In genomic region chr22:43953988-43954771, GRCh38 we compare ENCODE assay signal across 8 cellular contexts. TPM values are rescaled to one million over a fixed set of nuclear protein-coding genes. Genes with fewer than 3 reads are reported as not detected.
DNase-seq lines count a peak whose midpoint lies in the region; ATAC-seq and TF ChIP-seq lines count a peak whose summit lies in the region.

No MANE protein-coding gene starts in this region.

- H3K4me1 ChIP-seq in tibial artery = peaks cover 0 to 29% (median 24%) of the 10 kb centered on the region in 4 donors

- H3K4me1 Mint-ChIP-seq in activated T-cell treated with anti-CD3 and anti-CD28 coated beads, Interleukin-2, amount 50 U/mL, for 4 hours (ENCODE audit: low read depth) = peaks cover 33% of the 10 kb centered on the region

- intact Hi-C loops in tibial artery (cut with DNase I; ENCODE audit: low total_unique reads) = no loop called here

- H3K36me3 Mint-ChIP-seq in activated T-cell treated with anti-CD3 and anti-CD28 coated beads, Interleukin-2, amount 50 U/mL, for 4 hours (ENCODE audit: insufficient read depth) = peaks cover 6% of the 10 kb centered on the region

- no peak for ATAC-seq in activated T-cell treated with anti-CD3 and anti-CD28 coated beads, Interleukin-2, amount 50 U/mL, for 4 hours
- no peak for ATAC-seq in HG03139 (IDR thresholded peaks at IDR 0.05; ENCODE audit: unreplicated experiment)

- peaks cover 0 to 12% of the 10 kb centered on the region in 2 donors for H3K27me3 ChIP-seq in tibial artery

- no peaks in the 10 kb centered on the region for H3K9me3 Mint-ChIP-seq in activated T-cell treated with anti-CD3 and anti-CD28 coated beads, Interleukin-2, amount 50 U/mL, for 4 hours

- no peak for TF ChIP-seq CTCF in WI38 (IDR thresholded peaks at IDR 0.05; ENCODE audit: low read depth, low read length)
- TF ChIP-seq CTCF in tibial artery (IDR thresholded peaks at IDR 0.05) = no peak

- no peaks in the 10 kb centered on the region for H3K36me3 ChIP-seq in tibial artery

- H3K9me3 ChIP-seq in iPS-18c (ENCODE audit: control insufficient read depth, insufficient read depth, low read length) (no peaks in the 10 kb centered on the region), tibial artery (no peaks in the 10 kb centered on the region)

- H3K4me3 ChIP-seq in WI38 (ENCODE audit: low read depth, low read length) (peak overlapping the region; percentile 77), iPS-18c (ENCODE audit: insufficient read depth, low read depth, low read length) (peak overlapping the region; percentile 97; the same call in 1 of the 2 replicates), tibial artery (peak overlapping the region; percentile 79 to 98)

- peak overlapping the region; percentile 97 for H3K4me3 Mint-ChIP-seq in activated T-cell treated with anti-CD3 and anti-CD28 coated beads, Interleukin-2, amount 50 U/mL, for 4 hours

- peak overlapping the region in 1 of 2 donors; percentile 81 for H3K27ac ChIP-seq in tibial artery

- H3K27me3 Mint-ChIP-seq in activated T-cell treated with anti-CD3 and anti-CD28 coated beads, Interleukin-2, amount 50 U/mL, for 4 hours (ENCODE audit: low read depth) = peaks cover 2% of the 10 kb centered on the region

- no peak for DNase-seq in activated T-cell treated with anti-CD3 and anti-CD28 coated beads, Interleukin-2, amount 50 U/mL, for 4 hours
- DNase-seq in activated T-cell treated with anti-CD3 and anti-CD28 coated beads for 4 hours (no peak), tibial artery (no peak), RPMI8226 (no peak)
- DNase-seq in activated CD8-positive, alpha-beta memory T cell treated with anti-CD3 and anti-CD28 coated beads for 24 hours = no peak

RNA-seq across cellular contexts. Expression of gene SAMM50, which starts 1.1 kb away (rescaled TPM):
- total RNA-seq in activated T-cell treated with anti-CD3 and anti-CD28 coated beads, Interleukin-2, amount 50 U/mL, for 4 hours = 10 to 100 TPM; 62.6 to 73.6 (median 64.1) TPM

RNA-seq across cellular contexts. Expression of gene PNPLA3, which starts 30.6 kb away (rescaled TPM):
- total RNA-seq in activated T-cell treated with anti-CD3 and anti-CD28 coated beads, Interleukin-2, amount 50 U/mL, for 4 hours = under 1 TPM in 1 of 3 donors, not detected in 2; 0.30 TPM
